In the genomic region with DNA sequence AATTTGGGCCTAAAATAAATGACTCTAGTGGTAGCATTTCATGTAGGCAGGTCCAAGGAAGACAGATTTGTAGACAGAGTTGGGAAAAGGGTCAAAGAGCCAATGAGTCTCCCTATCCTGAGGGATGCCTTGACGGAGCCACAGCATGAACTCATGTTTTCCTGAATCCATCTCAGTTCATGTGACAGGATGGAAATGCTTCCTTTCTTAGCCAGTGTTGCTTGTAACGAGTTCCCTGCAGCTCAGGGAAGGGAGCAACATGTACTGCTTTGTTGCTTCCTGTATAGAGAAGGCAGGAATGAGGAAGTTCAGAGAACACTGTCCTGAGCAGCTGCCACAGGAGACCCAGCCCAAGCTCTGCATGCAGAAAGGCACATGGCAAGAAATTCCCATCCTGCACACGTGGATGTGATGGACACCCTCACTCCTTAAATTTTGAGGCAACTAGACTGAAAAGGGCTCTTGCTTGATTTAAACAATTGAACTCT, we compare ENCODE assay signal across 11 cellular contexts. TPM values are rescaled to one million over a fixed set of nuclear protein-coding genes. Genes with fewer than 3 reads are reported as not detected.
DNase-seq lines count a peak whose midpoint lies in the region; ATAC-seq and TF ChIP-seq lines count a peak whose summit lies in the region.
"Had no signal": no experiment of that assay in that cellular context is flagged by ENCODE, and none has a peak within 500 bp of the region (broad histone marks: within the 10 kb centered on the region; RNA-seq: fewer than 3 reads in every experiment).

No MANE protein-coding gene starts in this region.

- no peaks in the 10 kb centered on the region for H3K36me3 Mint-ChIP-seq in effector memory CD8-positive, alpha-beta T cell (ENCODE audit: insufficient read depth)

- H3K27ac ChIP-seq in body of pancreas (peak overlapping the region in 3 of 4 donors; percentile 2 to 42 (median 24)), left lung (no peak overlapping the region), suprapubic skin (peak overlapping the region; percentile 57)
- H3K27ac ChIP-seq: ovary had no signal

- intact Hi-C loops in body of pancreas (cut with DNase I), result loop anchor here (10.0 kb wide), 1 partner anchor 217 kb away; no protein-coding TSS in a partner anchor
- intact Hi-C loops in left lung (cut with DNase I), result no loop called here

- H3K4me1 ChIP-seq in body of pancreas (peaks cover 28% of the 10 kb centered on the region), left lung (peaks cover 16 to 27% of the 10 kb centered on the region in 2 donors), suprapubic skin (peaks cover 54% of the 10 kb centered on the region)

- H3K4me3 Mint-ChIP-seq in effector memory CD8-positive, alpha-beta T cell, result no peak overlapping the region
- H3K4me3 Mint-ChIP-seq: stimulated activated naive CD8-positive, alpha-beta T cell treated with anti-CD3 and anti-CD28 coated beads, Interleukin-15, Interleukin-2, amounts not matched to agents 100 ng/mL and 50 ng/mL, for 24 hours had no signal

- peaks cover 9 to 22% of the 10 kb centered on the region in 2 donors for H3K4me1 Mint-ChIP-seq in effector memory CD8-positive, alpha-beta T cell (ENCODE audit: low read depth in 2 of 2)

- ATAC-seq in body of pancreas (peak; percentile 63), left lung (peak; percentile 79), HG03175 (IDR thresholded peaks at IDR 0.05; ENCODE audit: unreplicated experiment) (no peak)
- ATAC-seq in effector memory CD8-positive, alpha-beta T cell (replicated peaks), result no peak

- DNase-seq in LoVo (ENCODE audit: low spot score) (peak; percentile 24), body of pancreas (peak in 2 of 4 donors; percentile 29 to 40), left lung (no peak), suprapubic skin (ENCODE audit: low spot score in 2 of 2) (no peak), hepatic stellate cell (ENCODE audit: low spot score) (no peak), DMS79 (lab: John Stamatoyannopoulos, UW) (no peak)
- no peak for DNase-seq in effector memory CD8-positive, alpha-beta T cell
- DNase-seq: dorsolateral prefrontal cortex, ovary had no signal

- H3K27ac Mint-ChIP-seq in effector memory CD8-positive, alpha-beta T cell, result no peak overlapping the region
- H3K27ac Mint-ChIP-seq: stimulated activated naive CD8-positive, alpha-beta T cell treated with anti-CD3 and anti-CD28 coated beads, Interleukin-15, Interleukin-2, amounts not matched to agents 100 ng/mL and 50 ng/mL, for 24 hours had no signal

- H3K4me3 ChIP-seq in body of pancreas (no peak overlapping the region), left lung (no peak overlapping the region), suprapubic skin (no peak overlapping the region)
- H3K4me3 ChIP-seq: dorsolateral prefrontal cortex, ovary had no signal

- H3K36me3 ChIP-seq in body of pancreas (replicated peaks in 1 of 2; ENCODE audit: insufficient read depth in 1 of 2, low read depth in 2 of 2), result no peaks in the 10 kb centered on the region
- H3K36me3 ChIP-seq in left lung, result no peaks in the 10 kb centered on the region
- H3K36me3 ChIP-seq in suprapubic skin, result no peaks in the 10 kb centered on the region
- H3K36me3 ChIP-seq: ovary had no signal

- 23 to 55% methylated on average over 2 to 3 of the region's 3 CpGs for WGBS in body of pancreas, 2 donors
- 21% methylated on average over 3 of the region's 3 CpGs for WGBS in suprapubic skin

- H3K9me3 ChIP-seq in body of pancreas (no peaks in the 10 kb centered on the region), left lung (no peaks in the 10 kb centered on the region), suprapubic skin (no peaks in the 10 kb centered on the region)
- H3K9me3 ChIP-seq: ovary had no signal

- TF ChIP-seq POLR2A in body of pancreas (IDR thresholded peaks at IDR 0.05) (no peak), suprapubic skin (IDR thresholded peaks at IDR 0.05) (no peak)

- H3K27me3 Mint-ChIP-seq in effector memory CD8-positive, alpha-beta T cell, result peaks cover 0 to 46% of the 10 kb centered on the region in 2 donors

- TF ChIP-seq CTCF in body of pancreas (IDR thresholded peaks at IDR 0.05) (no peak), left lung (IDR thresholded peaks at IDR 0.05) (no peak), suprapubic skin (IDR thresholded peaks at IDR 0.05) (no peak)

- no peaks in the 10 kb centered on the region for H3K9me3 Mint-ChIP-seq in effector memory CD8-positive, alpha-beta T cell
- H3K9me3 Mint-ChIP-seq: stimulated activated naive CD8-positive, alpha-beta T cell treated with anti-CD3 and anti-CD28 coated beads, Interleukin-15, Interleukin-2, amounts not matched to agents 100 ng/mL and 50 ng/mL, for 24 hours had no signal

- TF ChIP-seq EP300 in suprapubic skin (IDR thresholded peaks at IDR 0.05), result no peak

- H3K27me3 ChIP-seq in body of pancreas (no peaks in the 10 kb centered on the region), left lung (no peaks in the 10 kb centered on the region), suprapubic skin (no peaks in the 10 kb centered on the region)
- H3K27me3 ChIP-seq: dorsolateral prefrontal cortex, ovary had no signal

RNA-seq across cellular contexts. Expression of a gene that starts 27.9 kb away (rescaled TPM):
- total RNA-seq in body of pancreas (1 to 10 TPM; 2.3 to 3.3 TPM), left lung (1 to 10 TPM; 1.8 to 2.7 TPM), suprapubic skin (1 to 10 TPM; 1.1 to 6.1 (median 2.0) TPM)

Comparison
In these comparisons a context has a peak if more than half of its experiments do, and no peak if none do; other contexts are left out.
1. ATAC-seq: peak in body of pancreas (single experiment) and left lung (single experiment); none in effector memory CD8-positive, alpha-beta T cell (single experiment) and HG03175 (single experiment).
2. H3K27ac ChIP-seq: peak in body of pancreas (3 of 4) and suprapubic skin (single experiment); none in left lung (0 of 2).